In the genomic region with DNA sequence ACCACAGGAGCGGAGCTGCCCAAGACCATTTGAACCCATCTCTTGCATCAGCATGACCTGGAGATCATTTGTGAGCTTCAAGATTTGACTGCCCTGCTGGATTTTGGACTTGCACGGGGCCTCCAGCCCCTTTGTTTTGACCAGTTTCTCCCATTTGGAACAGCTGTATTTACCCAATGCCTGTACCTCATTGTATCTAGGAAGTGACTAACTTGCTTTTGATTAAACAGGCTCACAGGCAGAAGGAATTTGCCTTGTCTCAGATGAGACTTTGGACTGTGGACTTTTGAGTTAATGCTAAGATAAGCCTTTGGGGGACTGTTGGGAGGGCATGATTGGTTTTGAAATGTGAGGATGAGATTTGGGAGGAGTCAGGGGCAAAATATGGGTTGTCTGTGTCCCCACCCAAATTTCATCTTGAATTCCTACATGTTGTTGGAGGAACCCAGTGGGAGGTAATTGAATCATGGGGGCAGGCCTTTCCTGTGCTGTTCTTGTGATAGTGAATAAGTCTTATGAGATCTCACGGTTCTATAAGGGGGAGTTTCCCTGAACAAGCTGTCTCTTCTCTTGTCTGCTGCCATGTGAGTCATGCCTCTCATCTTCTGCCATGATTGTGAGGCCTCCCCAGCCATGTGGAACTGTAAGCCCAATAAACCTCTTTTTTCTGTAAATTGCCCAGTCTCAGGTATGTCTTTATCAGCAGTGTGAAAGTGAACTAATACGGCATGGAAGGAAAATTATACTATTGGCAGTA, we compare ENCODE assay signal across 20 cellular contexts. TPM values are rescaled to one million over a fixed set of nuclear protein-coding genes. Genes with fewer than 3 reads are reported as not detected.
"Had no signal": no experiment of that assay in that cellular context is flagged by ENCODE, and none has a peak within 500 bp of the region (broad histone marks: within the 10 kb centered on the region; RNA-seq: fewer than 3 reads in every experiment).

No MANE protein-coding gene starts in this region.

RNA-seq across cellular contexts. Expression of gene CTAGE4, which starts 11.5 kb away (rescaled TPM):
- polyA plus RNA-seq: neural cell had no signal

RNA-seq across cellular contexts. Expression of gene ARHGEF35, which starts 23.9 kb away (rescaled TPM):
- polyA plus RNA-seq: neural cell had no signal

RNA-seq across cellular contexts. Expression of gene OR2A14, which starts 48.8 kb away (rescaled TPM):
- total RNA-seq: cerebellum, colonic mucosa, endodermal cell, esophagus squamous epithelium, heart right ventricle, left ventricle myocardium superior, lower lobe of right lung, mononuclear cell, natural killer cell, osteoblast, prostate gland, right atrium auricular region, sciatic nerve, stomach, subcutaneous adipose tissue, temporal lobe, thyroid gland, ureter, vagina had no signal
- polyA plus RNA-seq: heart right ventricle, neural cell, stomach had no signal
